ENCODE assay signal across 1 cellular context in the genomic region with DNA sequence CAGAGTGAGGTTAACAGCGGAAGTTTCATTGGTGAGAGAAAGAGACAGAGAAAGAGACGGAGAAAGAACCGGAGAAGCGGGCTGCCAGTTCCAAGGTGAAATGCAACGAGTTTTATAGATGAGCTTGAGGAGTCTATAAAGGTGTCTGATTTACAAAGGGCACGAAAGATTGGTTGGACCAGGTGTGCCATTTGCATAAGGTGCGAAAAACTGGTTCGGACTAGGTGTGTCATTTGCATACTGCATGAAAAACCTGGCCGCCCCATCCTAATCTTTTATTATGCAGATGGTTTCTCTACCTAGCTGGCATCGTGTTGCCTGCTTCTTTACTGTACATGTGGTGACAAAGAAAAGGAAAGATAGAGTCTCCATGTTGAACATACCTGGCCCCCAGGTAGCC.
TF ChIP-seq lines count a peak whose summit lies in the region.

No MANE protein-coding gene starts in this region.

TF ChIP-seq in WTC11, 78 proteins besides CTCF, POLR2A, EP300 and RAD21 (continued from another document):
- TF ChIP-seq, protein P1, sequence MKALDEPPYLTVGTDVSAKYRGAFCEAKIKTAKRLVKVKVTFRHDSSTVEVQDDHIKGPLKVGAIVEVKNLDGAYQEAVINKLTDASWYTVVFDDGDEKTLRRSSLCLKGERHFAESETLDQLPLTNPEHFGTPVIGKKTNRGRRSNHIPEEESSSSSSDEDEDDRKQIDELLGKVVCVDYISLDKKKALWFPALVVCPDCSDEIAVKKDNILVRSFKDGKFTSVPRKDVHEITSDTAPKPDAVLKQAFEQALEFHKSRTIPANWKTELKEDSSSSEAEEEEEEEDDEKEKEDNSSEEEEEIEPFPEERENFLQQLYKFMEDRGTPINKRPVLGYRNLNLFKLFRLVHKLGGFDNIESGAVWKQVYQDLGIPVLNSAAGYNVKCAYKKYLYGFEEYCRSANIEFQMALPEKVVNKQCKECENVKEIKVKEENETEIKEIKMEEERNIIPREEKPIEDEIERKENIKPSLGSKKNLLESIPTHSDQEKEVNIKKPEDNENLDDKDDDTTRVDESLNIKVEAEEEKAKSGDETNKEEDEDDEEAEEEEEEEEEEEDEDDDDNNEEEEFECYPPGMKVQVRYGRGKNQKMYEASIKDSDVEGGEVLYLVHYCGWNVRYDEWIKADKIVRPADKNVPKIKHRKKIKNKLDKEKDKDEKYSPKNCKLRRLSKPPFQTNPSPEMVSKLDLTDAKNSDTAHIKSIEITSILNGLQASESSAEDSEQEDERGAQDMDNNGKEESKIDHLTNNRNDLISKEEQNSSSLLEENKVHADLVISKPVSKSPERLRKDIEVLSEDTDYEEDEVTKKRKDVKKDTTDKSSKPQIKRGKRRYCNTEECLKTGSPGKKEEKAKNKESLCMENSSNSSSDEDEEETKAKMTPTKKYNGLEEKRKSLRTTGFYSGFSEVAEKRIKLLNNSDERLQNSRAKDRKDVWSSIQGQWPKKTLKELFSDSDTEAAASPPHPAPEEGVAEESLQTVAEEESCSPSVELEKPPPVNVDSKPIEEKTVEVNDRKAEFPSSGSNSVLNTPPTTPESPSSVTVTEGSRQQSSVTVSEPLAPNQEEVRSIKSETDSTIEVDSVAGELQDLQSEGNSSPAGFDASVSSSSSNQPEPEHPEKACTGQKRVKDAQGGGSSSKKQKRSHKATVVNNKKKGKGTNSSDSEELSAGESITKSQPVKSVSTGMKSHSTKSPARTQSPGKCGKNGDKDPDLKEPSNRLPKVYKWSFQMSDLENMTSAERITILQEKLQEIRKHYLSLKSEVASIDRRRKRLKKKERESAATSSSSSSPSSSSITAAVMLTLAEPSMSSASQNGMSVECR (CRISPR knock-in tag; IDR thresholded peaks at IDR 0.05; ENCODE audit: borderline replicate concordance), result no peak
- no peak for TF ChIP-seq GRHL2 (CRISPR knock-in tag; IDR thresholded peaks at IDR 0.05; ENCODE audit: insufficient replicate concordance, severe bottlenecking)
- TF ChIP-seq GTF2I (CRISPR knock-in tag; conservative IDR thresholded peaks at IDR 0.05), result no peak
- TF ChIP-seq, protein P2, sequence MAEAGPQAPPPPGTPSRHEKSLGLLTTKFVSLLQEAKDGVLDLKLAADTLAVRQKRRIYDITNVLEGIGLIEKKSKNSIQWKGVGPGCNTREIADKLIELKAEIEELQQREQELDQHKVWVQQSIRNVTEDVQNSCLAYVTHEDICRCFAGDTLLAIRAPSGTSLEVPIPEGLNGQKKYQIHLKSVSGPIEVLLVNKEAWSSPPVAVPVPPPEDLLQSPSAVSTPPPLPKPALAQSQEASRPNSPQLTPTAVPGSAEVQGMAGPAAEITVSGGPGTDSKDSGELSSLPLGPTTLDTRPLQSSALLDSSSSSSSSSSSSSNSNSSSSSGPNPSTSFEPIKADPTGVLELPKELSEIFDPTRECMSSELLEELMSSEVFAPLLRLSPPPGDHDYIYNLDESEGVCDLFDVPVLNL (CRISPR knock-in tag; IDR thresholded peaks at IDR 0.05; ENCODE audit: borderline replicate concordance, low read depth), result no peak
